ENCODE assay signal across 8 cellular contexts in the genomic region with DNA sequence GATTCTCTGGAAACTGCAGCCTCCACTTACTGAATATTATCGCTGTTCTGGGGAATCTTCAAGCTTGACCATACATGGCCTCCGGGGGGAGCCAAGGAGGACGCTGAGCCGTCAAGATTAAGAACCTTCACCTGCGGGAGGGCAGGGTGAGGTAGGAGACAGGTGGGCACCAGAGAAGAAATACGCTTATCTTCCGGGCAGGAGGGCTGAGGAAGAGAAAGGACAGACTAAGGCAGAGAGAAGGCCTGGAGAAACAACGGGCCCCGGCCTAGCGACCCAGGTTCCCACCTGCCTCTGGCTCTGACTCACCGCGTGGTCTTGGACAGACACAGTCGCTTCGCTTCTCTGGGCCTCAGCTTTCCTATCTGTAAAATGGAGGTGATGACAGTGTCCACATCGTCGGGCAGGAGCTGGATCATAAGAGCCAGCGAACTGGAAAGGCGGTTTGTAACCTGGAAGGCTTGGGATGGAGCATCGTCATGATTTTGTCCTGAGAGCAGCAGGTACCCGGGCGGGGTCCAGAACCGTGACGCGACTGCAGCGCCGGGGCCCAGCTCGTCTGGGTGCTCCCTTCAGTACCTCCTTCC. TPM values are rescaled to one million over a fixed set of nuclear protein-coding genes. Genes with fewer than 3 reads are reported as not detected.
DNase-seq lines count a peak whose midpoint lies in the region; ATAC-seq lines count a peak whose summit lies in the region.

No MANE protein-coding gene starts in this region.

- H3K4me1 ChIP-seq in adipocyte (ENCODE audit: control insufficient read depth, insufficient read depth, low read length) (peaks cover 11% of the 10 kb centered on the region), iPS-15b (ENCODE audit: control insufficient read depth, insufficient read depth, low read length) (peaks cover 2% of the 10 kb centered on the region)

- H3K36me3 ChIP-seq in adipocyte (ENCODE audit: control insufficient read depth, insufficient read depth, low read length, severe bottlenecking) (peaks cover 46% of the 10 kb centered on the region), iPS-15b (ENCODE audit: control insufficient read depth, insufficient read depth, low read length) (peaks cover 41% of the 10 kb centered on the region)

- H3K27me3 ChIP-seq in adipocyte (replicated peaks; ENCODE audit: control insufficient read depth, insufficient read depth, low read length), result no peaks in the 10 kb centered on the region
- H3K27me3 ChIP-seq in iPS-15b (ENCODE audit: control insufficient read depth, insufficient read depth, low read length), result no peaks in the 10 kb centered on the region

- H3K9ac ChIP-seq in adipocyte (ENCODE audit: low read length) (peak overlapping the region; percentile 88), iPS-15b (ENCODE audit: low read depth, low read length) (peak overlapping the region; percentile 91)

- no peaks in the 10 kb centered on the region for H3K9me3 ChIP-seq in adipocyte (ENCODE audit: control insufficient read depth, low read length)
- no peaks in the 10 kb centered on the region for H3K9me3 ChIP-seq in iPS-15b (ENCODE audit: control insufficient read depth, insufficient read depth, low read length)

- peak overlapping the region; percentile 94 for H3K4me3 ChIP-seq in adipocyte (ENCODE audit: low read length)
- peak overlapping the region; percentile 98 for H3K4me3 ChIP-seq in iPS-15b (ENCODE audit: low read depth, low read length)

- DNase-seq in DMS79 treated with DMSO at 0.1 percent for 48 hours (lab: John Stamatoyannopoulos, UW) (peak; percentile 39), RPMI7951 (ENCODE audit: low read depth) (peak; percentile 51), adipocyte (ENCODE audit: low read depth) (peak; percentile 70)
- peak; percentile 19 to 38 for DNase-seq in stimulated activated CD4-positive, alpha-beta T cell treated with anti-CD3 and anti-CD28 coated beads, Interleukin-12 subunit alpha, Interleukin-12 subunit beta, amount 100 ng/mL, for 24 hours (ENCODE audit: low read depth in 2 of 2)

- peak; percentile 43 for ATAC-seq in GM19438 (IDR thresholded peaks at IDR 0.05; ENCODE audit: low read depth, unreplicated experiment)
- ATAC-seq in HG03521 (IDR thresholded peaks at IDR 0.05; ENCODE audit: unreplicated experiment), result peak; percentile 32
- no peak for ATAC-seq in GM18858 (IDR thresholded peaks at IDR 0.05; ENCODE audit: unreplicated experiment)

RNA-seq across cellular contexts. Expression of a gene that starts 0.7 kb away (rescaled TPM):
- total RNA-seq in RPMI7951 (2014; rRNA removed; shearing (Covaris generic)), result 11.3 and 13.6 TPM in 2 replicates

RNA-seq across cellular contexts. Expression of a gene that starts 0.7 kb away (rescaled TPM):
- total RNA-seq in RPMI7951 (2014; rRNA removed; shearing (Covaris generic)), result 47.0 and 49.8 TPM in 2 replicates

RNA-seq across cellular contexts. Expression of a gene that starts 13.0 kb away (rescaled TPM):
- total RNA-seq in RPMI7951 (2014; rRNA removed; shearing (Covaris generic)), result 37.5 and 45.5 TPM in 2 replicates

RNA-seq across cellular contexts. Expression of a gene that starts 13.1 kb away (rescaled TPM):
- total RNA-seq in RPMI7951 (2014; rRNA removed; shearing (Covaris generic)), result 15.6 and 20.7 TPM in 2 replicates

RNA-seq across cellular contexts. Expression of a gene that starts 51.1 kb away (rescaled TPM):
- total RNA-seq in RPMI7951 (2014; rRNA removed; shearing (Covaris generic)), result 8.5 and 10.2 TPM in 2 replicates
